Comparison of ENCODE assay signal across 21 cellular contexts in the genomic region with DNA sequence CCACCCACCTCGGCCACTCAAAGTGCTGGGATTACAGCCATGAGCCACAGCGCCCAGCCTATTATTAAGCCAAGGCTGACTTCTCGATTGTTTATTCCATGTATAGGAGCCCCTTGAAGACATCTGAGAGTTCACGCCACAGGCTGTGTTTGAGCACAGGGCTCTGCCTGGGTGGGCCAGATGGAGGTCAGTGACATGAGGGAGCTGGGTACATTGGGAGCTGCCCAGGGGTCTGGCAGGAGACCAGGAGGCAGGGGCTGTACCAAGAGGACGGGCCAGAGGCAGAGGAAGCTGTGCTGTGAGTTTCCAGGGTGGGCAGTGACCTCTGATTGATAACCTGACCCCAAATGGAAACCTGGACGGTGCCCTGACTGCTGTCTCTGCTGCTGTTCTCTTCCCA. TPM values are rescaled to one million over a fixed set of nuclear protein-coding genes. Genes with fewer than 3 reads are reported as not detected.
A peak's percentile ranks its signal among the peaks of the same experiment; 100 is the strongest.
DNase-seq lines count a peak whose midpoint lies in the region; ATAC-seq and TF ChIP-seq lines count a peak whose summit lies in the region.
"Had no signal": no experiment of that assay in that cellular context is flagged by ENCODE, and none has a peak within 500 bp of the region (broad histone marks: within the 10 kb centered on the region; RNA-seq: fewer than 3 reads in every experiment).

No MANE protein-coding gene starts in this region.

- H3K27me3 ChIP-seq in right cardiac atrium (ENCODE audit: control insufficient read depth, insufficient read depth) (no peaks in the 10 kb centered on the region), left ventricle myocardium inferior (ENCODE audit: low read depth) (no peaks in the 10 kb centered on the region)
- H3K27me3 ChIP-seq: BLaER1 had no signal

- peaks cover 34% of the 10 kb centered on the region for H3K36me3 ChIP-seq in left ventricle myocardium inferior

- WGBS in right cardiac atrium: 81% methylated on average over 6 of the region's 6 CpGs

- no peak overlapping the region for H3K4me3 Mint-ChIP-seq in T-helper 2 cell treated with Interferon-gamma antibody and Interleukin-4, amounts not matched to agents 5 μg/mL and 100 μg/mL, for 36 hours
- H3K4me3 Mint-ChIP-seq in nephron: peak overlapping the region in 2 of 3 experiments; percentile 38 to 66
- no peak overlapping the region for H3K4me3 Mint-ChIP-seq in stimulated activated effector memory CD8-positive, alpha-beta T cell treated with anti-CD3 and anti-CD28 coated beads, Interleukin-12 subunit alpha, Interleukin-12 subunit beta, amount 100 ng/mL, for 72 hours
- H3K4me3 Mint-ChIP-seq in mesothelial cell of epicardium: no peak overlapping the region
- H3K4me3 Mint-ChIP-seq: CD14-positive monocyte; CD8-positive, alpha-beta T cell had no signal

- H3K9me3 ChIP-seq in right cardiac atrium (ENCODE audit: control insufficient read depth, low read length) (no peaks in the 10 kb centered on the region), left ventricle myocardium inferior (replicated peaks) (no peaks in the 10 kb centered on the region)
- H3K9me3 ChIP-seq: BLaER1 had no signal

- no peaks in the 10 kb centered on the region for H3K27me3 Mint-ChIP-seq in T-helper 2 cell treated with Interferon-gamma antibody and Interleukin-4, amounts not matched to agents 5 μg/mL and 100 μg/mL, for 36 hours (ENCODE audit: low read depth)
- H3K27me3 Mint-ChIP-seq in nephron (ENCODE audit: low read depth) (peaks cover 6% of the 10 kb centered on the region), mesothelial cell of epicardium (ENCODE audit: low read depth) (no peaks in the 10 kb centered on the region)

- DNase-seq in T-helper 2 cell treated with Interferon-gamma antibody and Interleukin-4, amounts not matched to agents 5 μg/mL and 100 μg/mL, for 36 hours (ENCODE audit: low spot score): no peak
- DNase-seq in T-helper 2 cell (no peak), right cardiac atrium (peak in 2 of 3 donors; percentile 38 to 45), left ventricle myocardium inferior (no peak), NAMALWA (ENCODE audit: low spot score) (no peak), mesothelial cell of epicardium (ENCODE audit: low spot score in 2 of 2, unreplicated experiment in 2 of 2) (no peak)
- DNase-seq in stimulated activated effector memory CD8-positive, alpha-beta T cell treated with anti-CD3 and anti-CD28 coated beads, Interleukin-12 subunit alpha, Interleukin-12 subunit beta, amount 100 ng/mL, for 72 hours (ENCODE audit: low spot score in 2 of 2): no peak
- DNase-seq: 8988T; Calu3; CD8-positive, alpha-beta T cell; DMS79 treated with DMSO at 0.1 percent for 48 hours; EL; HCEC 1CT had no signal

- H3K4me1 Mint-ChIP-seq in T-helper 2 cell treated with Interferon-gamma antibody and Interleukin-4, amounts not matched to agents 5 μg/mL and 100 μg/mL, for 36 hours (ENCODE audit: low read depth): peaks cover 4% of the 10 kb centered on the region
- H3K4me1 Mint-ChIP-seq in nephron (no peaks in the 10 kb centered on the region), mesothelial cell of epicardium (peaks cover 3% of the 10 kb centered on the region)
- peaks cover 13% of the 10 kb centered on the region for H3K4me1 Mint-ChIP-seq in stimulated activated effector memory CD8-positive, alpha-beta T cell treated with anti-CD3 and anti-CD28 coated beads, Interleukin-12 subunit alpha, Interleukin-12 subunit beta, amount 100 ng/mL, for 72 hours

- TF ChIP-seq CTCF in left ventricle myocardium inferior (IDR thresholded peaks at IDR 0.05; ENCODE audit: borderline replicate concordance): no peak
- no peak for TF ChIP-seq CTCF in nephron (IDR thresholded peaks at IDR 0.05; ENCODE audit: unreplicated experiment in 3 of 3)
- no peak for TF ChIP-seq CTCF in mesothelial cell of epicardium (IDR thresholded peaks at IDR 0.05; ENCODE audit: unreplicated experiment)

- H3K4me1 ChIP-seq in right cardiac atrium (ENCODE audit: control insufficient read depth, insufficient read depth, low read length): no peaks in the 10 kb centered on the region
- H3K4me1 ChIP-seq in left ventricle myocardium inferior: peaks cover 22% of the 10 kb centered on the region

- H3K4me3 ChIP-seq in right cardiac atrium (ENCODE audit: low read length): no peak overlapping the region
- no peak overlapping the region for H3K4me3 ChIP-seq in left ventricle myocardium inferior
- H3K4me3 ChIP-seq: BLaER1, GM12878 had no signal

- no peak for ATAC-seq in right cardiac atrium
- ATAC-seq in stimulated activated effector memory CD8-positive, alpha-beta T cell treated with anti-CD3 and anti-CD28 coated beads, Interleukin-12 subunit alpha, Interleukin-12 subunit beta, amount 100 ng/mL, for 72 hours: no peak
- ATAC-seq: CD8-positive, alpha-beta T cell; GM12878 had no signal

- H3K9me3 Mint-ChIP-seq in T-helper 2 cell treated with Interferon-gamma antibody and Interleukin-4, amounts not matched to agents 5 μg/mL and 100 μg/mL, for 36 hours: no peaks in the 10 kb centered on the region
- H3K9me3 Mint-ChIP-seq in nephron: no peaks in the 10 kb centered on the region
- H3K9me3 Mint-ChIP-seq in stimulated activated effector memory CD8-positive, alpha-beta T cell treated with anti-CD3 and anti-CD28 coated beads, Interleukin-12 subunit alpha, Interleukin-12 subunit beta, amount 100 ng/mL, for 72 hours: no peaks in the 10 kb centered on the region
- no peaks in the 10 kb centered on the region for H3K9me3 Mint-ChIP-seq in mesothelial cell of epicardium
- H3K9me3 Mint-ChIP-seq: CD14-positive monocyte; CD8-positive, alpha-beta T cell had no signal

- peaks cover 5% of the 10 kb centered on the region for H3K36me3 Mint-ChIP-seq in T-helper 2 cell treated with Interferon-gamma antibody and Interleukin-4, amounts not matched to agents 5 μg/mL and 100 μg/mL, for 36 hours (ENCODE audit: low read depth)
- no peaks in the 10 kb centered on the region for H3K36me3 Mint-ChIP-seq in nephron (ENCODE audit: low read depth)
- peaks cover 18% of the 10 kb centered on the region for H3K36me3 Mint-ChIP-seq in stimulated activated effector memory CD8-positive, alpha-beta T cell treated with anti-CD3 and anti-CD28 coated beads, Interleukin-12 subunit alpha, Interleukin-12 subunit beta, amount 100 ng/mL, for 72 hours
- no peaks in the 10 kb centered on the region for H3K36me3 Mint-ChIP-seq in mesothelial cell of epicardium

- no peak overlapping the region for H3K27ac ChIP-seq in right cardiac atrium (ENCODE audit: low read length)
- no peak overlapping the region for H3K27ac ChIP-seq in left ventricle myocardium inferior (replicated peaks)
- H3K27ac ChIP-seq: HL-60 had no signal

- intact Hi-C loops in right cardiac atrium (cut with DNase I) (loop anchor here in 2 of 4 donors (10.0 kb wide), 2 partner anchors 257 to 267 kb away; a partner anchor contains a TSS), left ventricle myocardium inferior (cut with micrococcal nuclease) (no loop called here)

- H3K27ac Mint-ChIP-seq in T-helper 2 cell treated with Interferon-gamma antibody and Interleukin-4, amounts not matched to agents 5 μg/mL and 100 μg/mL, for 36 hours: peak overlapping the region; percentile 20
- no peak overlapping the region for H3K27ac Mint-ChIP-seq in nephron
- peak overlapping the region; percentile 52 for H3K27ac Mint-ChIP-seq in stimulated activated effector memory CD8-positive, alpha-beta T cell treated with anti-CD3 and anti-CD28 coated beads, Interleukin-12 subunit alpha, Interleukin-12 subunit beta, amount 100 ng/mL, for 72 hours
- no peak overlapping the region for H3K27ac Mint-ChIP-seq in mesothelial cell of epicardium
- H3K27ac Mint-ChIP-seq: CD8-positive, alpha-beta T cell had no signal

RNA-seq across cellular contexts. Expression of a gene that starts 5.4 kb away (rescaled TPM):
- total RNA-seq in right cardiac atrium (10 to 100 TPM; 32.2 to 33.7 (median 33.3) TPM), left ventricle myocardium inferior (23.4 TPM), mesothelial cell of epicardium (65.2 to 66.2 TPM (median 65.2 TPM) in 3 replicates)
- 29.0 TPM for polyA plus RNA-seq in right cardiac atrium

RNA-seq across cellular contexts. Expression of a gene that starts 5.9 kb away (rescaled TPM):
- 10 to 100 TPM; 23.3 to 35.0 (median 28.6) TPM for total RNA-seq in right cardiac atrium
- 29.1 TPM for polyA plus RNA-seq in right cardiac atrium
- 27.7 TPM for total RNA-seq in left ventricle myocardium inferior
- total RNA-seq in mesothelial cell of epicardium: 57.9 to 63.1 TPM (median 60.3 TPM) in 3 replicates

RNA-seq across cellular contexts. Expression of a gene that starts 15.4 kb away (rescaled TPM):
- total RNA-seq in right cardiac atrium (not detected), left ventricle myocardium inferior (not detected), mesothelial cell of epicardium (0.34 to 0.66 TPM in 2 of 3 replicates, not detected in the other)
- not detected for polyA plus RNA-seq in right cardiac atrium
- total RNA-seq: CD8-positive, alpha-beta T cell; GM12878; HT1080 had no signal
- polyA plus RNA-seq: CD14-positive monocyte had no signal

RNA-seq across cellular contexts. Expression of a gene that starts 20.8 kb away (rescaled TPM):
- total RNA-seq in right cardiac atrium (under 1 TPM in 2 of 4 donors, not detected in 2; 0.11 to 0.32 TPM), left ventricle myocardium inferior (not detected), mesothelial cell of epicardium (1.4 to 2.0 TPM (median 1.5 TPM) in 3 replicates)
- 0.05 TPM for polyA plus RNA-seq in right cardiac atrium
- total RNA-seq: G401 had no signal
- polyA plus RNA-seq: CD14-positive monocyte had no signal

RNA-seq across cellular contexts. Expression of a gene that starts 23.3 kb away (rescaled TPM):
- total RNA-seq in right cardiac atrium: 1 to 10 TPM in 2 of 4 donors, not detected in 2; 1.4 to 2.2 TPM
- polyA plus RNA-seq in right cardiac atrium: not detected
- total RNA-seq in left ventricle myocardium inferior: not detected
- total RNA-seq in mesothelial cell of epicardium: 0.65 to 5.0 TPM (median 2.4 TPM) in 3 replicates
- total RNA-seq: H1 had no signal

Comparison
In these comparisons a context has a peak if more than half of its experiments do, and no peak if none do; other contexts are left out.
1. DNase-seq: peak in right cardiac atrium (2 of 3); none in T-helper 2 cell treated with Interferon-gamma antibody and Interleukin-4, amounts not matched to agents 5 μg/mL and 100 μg/mL, for 36 hours (single experiment), T-helper 2 cell (0 of 5), left ventricle myocardium inferior (single experiment), stimulated activated effector memory CD8-positive, alpha-beta T cell treated with anti-CD3 and anti-CD28 coated beads, Interleukin-12 subunit alpha, Interleukin-12 subunit beta, amount 100 ng/mL, for 72 hours (0 of 2), NAMALWA (single experiment) and mesothelial cell of epicardium (0 of 2).
2. H3K27ac Mint-ChIP-seq: peak in T-helper 2 cell treated with Interferon-gamma antibody and Interleukin-4, amounts not matched to agents 5 μg/mL and 100 μg/mL, for 36 hours (single experiment) and stimulated activated effector memory CD8-positive, alpha-beta T cell treated with anti-CD3 and anti-CD28 coated beads, Interleukin-12 subunit alpha, Interleukin-12 subunit beta, amount 100 ng/mL, for 72 hours (single experiment); none in nephron (0 of 3) and mesothelial cell of epicardium (single experiment).
3. H3K4me3 Mint-ChIP-seq: peak in nephron (2 of 3); none in T-helper 2 cell treated with Interferon-gamma antibody and Interleukin-4, amounts not matched to agents 5 μg/mL and 100 μg/mL, for 36 hours (single experiment), stimulated activated effector memory CD8-positive, alpha-beta T cell treated with anti-CD3 and anti-CD28 coated beads, Interleukin-12 subunit alpha, Interleukin-12 subunit beta, amount 100 ng/mL, for 72 hours (single experiment) and mesothelial cell of epicardium (single experiment).